Comparison of ENCODE assay signal across 31 cellular contexts in genomic region chr6:164072240-164072666, GRCh38.
"Had no signal": no experiment of that assay in that cellular context is flagged by ENCODE, and none has a peak within 500 bp of the region (broad histone marks: within the 10 kb centered on the region; RNA-seq: fewer than 3 reads in every experiment).

No MANE protein-coding gene starts in this region.

- H3K27me3 ChIP-seq: adrenal gland, body of pancreas, Peyer's patch, SJSA1 had no signal

- FAIRE-seq: astrocyte, bronchial epithelial cell had no signal

- DNase-seq: activated CD4-positive, alpha-beta T cell treated with anti-CD3 and anti-CD28 coated beads for 36 hours; activated CD4-positive, alpha-beta T cell treated with anti-CD3 and anti-CD28 coated beads, Interleukin-2, amount 10 ng/mL, durations not matched to agents 7 days and 5 days; activated CD4-positive, alpha-beta T cell treated with anti-CD3 and anti-CD28 coated beads, Interleukin-2, amount 50 U/mL, for 48 hours; activated CD8-positive, alpha-beta T cell treated with anti-CD3 and anti-CD28 coated beads, Interleukin-2, amount 10 ng/mL, durations not matched to agents 7 days and 5 days; activated gamma-delta T cell; activated naive CD4-positive, alpha-beta T cell treated with Interleukin-2 at 50 U/mL for 16 hours; activated T-cell treated with anti-CD3 and anti-CD28 coated beads, Interleukin-2, amount 50 U/mL, for 24 hours; adrenal gland; body of pancreas; central memory CD4-positive, alpha-beta T cell; MV-4-11; NCI-H1092 treated with DMSO at 0.1 percent for 48 hours; NCI-H1417; NCI-H146; NCI-H187; NCI-H2029 treated with DMSO at 0.1 percent for 48 hours; NCI-H2107; NCI-H2171; NCI-H2227 treated with DMSO at 0.1 percent for 48 hours; NCI-H446 treated with DMSO at 0.1 percent for 48 hours; NCI-H524; PC-3; Peyer's patch; RPMI8226; SHP77 treated with DMSO at 0.1 percent for 48 hours had no signal

- H3K4me3 ChIP-seq: adrenal gland, body of pancreas, Peyer's patch, SJSA1 had no signal

- H3K36me3 ChIP-seq: adrenal gland, Peyer's patch, SJSA1 had no signal

- ATAC-seq: activated CD4-positive, alpha-beta T cell treated with anti-CD3 and anti-CD28 coated beads for 36 hours; activated CD4-positive, CD25-positive, alpha-beta regulatory T cell treated with anti-CD3 and anti-CD28 coated beads, Interleukin-2, amount 50 U/mL, for 24 hours; activated CD8-positive, alpha-beta T cell treated with anti-CD3 and anti-CD28 coated beads, Interleukin-2, amount 10 ng/mL, durations not matched to agents 7 days and 5 days; activated naive CD4-positive, alpha-beta T cell treated with anti-CD3 and anti-CD28 coated beads, Interleukin-2, amount 50 U/mL, for 72 hours; body of pancreas; PC-3; WTC11 had no signal

- H3K9me3 ChIP-seq: adrenal gland, body of pancreas, Peyer's patch had no signal

- H3K4me1 ChIP-seq: adrenal gland, body of pancreas, Peyer's patch, SJSA1 had no signal

- H3K27ac ChIP-seq: adrenal gland, body of pancreas, Peyer's patch, SJSA1 had no signal
